19 cellular contexts compared by ENCODE assay signal in the genomic region with DNA sequence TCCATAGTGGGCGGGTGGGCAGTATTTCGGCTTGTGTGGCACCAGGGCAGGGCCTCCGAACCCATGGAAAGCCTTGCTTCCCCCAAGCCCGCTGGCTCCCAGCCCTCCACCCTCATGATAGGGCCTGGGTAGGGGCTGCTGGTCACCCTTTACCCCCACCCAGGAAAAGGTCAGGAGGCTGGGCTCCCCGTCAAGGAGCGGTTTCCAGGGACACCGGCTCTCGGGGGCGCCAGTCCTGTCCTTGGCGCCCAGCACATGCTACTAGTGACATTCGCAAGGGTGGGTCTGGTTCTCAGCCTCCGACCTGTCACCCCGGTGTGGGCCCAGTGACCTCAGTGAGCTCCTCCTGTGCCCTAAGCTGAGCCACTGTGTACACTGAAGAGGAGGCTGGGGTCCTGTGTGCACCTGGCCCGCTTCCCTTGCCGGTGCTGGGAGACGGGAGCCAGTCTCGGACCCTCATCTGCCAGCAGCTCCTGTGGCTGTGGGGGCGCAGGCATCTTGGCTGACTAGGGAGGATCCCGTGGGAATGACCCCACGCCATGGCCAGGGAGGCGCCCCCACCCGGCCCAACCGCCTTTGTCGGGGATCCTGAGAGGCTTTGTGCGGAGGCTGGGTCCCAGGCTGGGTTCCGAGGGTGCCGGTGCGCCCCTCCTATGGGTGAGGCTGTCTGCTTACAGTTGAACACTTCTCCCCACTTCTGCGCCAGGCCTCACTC. TPM values are rescaled to one million over a fixed set of nuclear protein-coding genes. Genes with fewer than 3 reads are reported as not detected.
DNase-seq lines count a peak whose midpoint lies in the region; ATAC-seq, FAIRE-seq and TF ChIP-seq lines count a peak whose summit lies in the region.
"Had no signal": no experiment of that assay in that cellular context is flagged by ENCODE, and none has a peak within 500 bp of the region (broad histone marks: within the 10 kb centered on the region; RNA-seq: fewer than 3 reads in every experiment).

No MANE protein-coding gene starts in this region.

- no peak for TF ChIP-seq RAD21 in K562 (CRISPR knock-in tag; conservative IDR thresholded peaks at IDR 0.05 in 1 of 2, IDR thresholded peaks at IDR 0.05 in 1 of 2)

- H3K4me1 ChIP-seq in A673 (ENCODE audit: insufficient read depth, low read length, poor library complexity, severe bottlenecking): peaks cover 26% of the 10 kb centered on the region
- H3K4me1 ChIP-seq in K562 (replicated peaks in 1 of 2; ENCODE audit: control insufficient read depth in 2 of 2, insufficient read depth in 2 of 2, low read length in 2 of 2): peaks cover 6 to 54% of the 10 kb centered on the region in 2 experiments; a peak in 4 of 5 replicates
- peaks cover 27% of the 10 kb centered on the region for H3K4me1 ChIP-seq in testis
- H3K4me1 ChIP-seq: HAP-1 had no signal

- POLR2A ChIA-PET in A673 (lab: Charles Lee; ENCODE audit: low non-redundant PET) (no interaction called here), K562 (lab: Yijun Ruan, JAX) (no interaction called here)
- POLR2A ChIA-PET in CD4-positive, alpha-beta T cell (lab: Charles Lee): interaction anchor here (1.6 kb wide), 1 partner anchor 18 kb away, joined by 4 read pairs; no protein-coding TSS in a partner anchor

- H3K4me3 ChIP-seq in A673 (ENCODE audit: low read depth, low read length, poor library complexity, severe bottlenecking) (no peak overlapping the region), K562 (no peak overlapping the region), testis (no peak overlapping the region)
- H3K4me3 ChIP-seq: HAP-1 had no signal

- H3K36me3 Mint-ChIP-seq in CD4-positive, alpha-beta T cell (ENCODE audit: low read depth): peaks cover 54% of the 10 kb centered on the region
- no peaks in the 10 kb centered on the region for H3K36me3 Mint-ChIP-seq in natural killer cell treated with Interleukin-12 subunit alpha and Interleukin-12 subunit beta and Interleukin-15 and Interleukin-18, amount 100 ng/mL, for 72 hours

- no TSS peak for BruUV-seq in A673 (replicated peaks; lab: Mats Ljungman, UMichigan)
- no TSS peak for BruUV-seq in K562 (replicated peaks; lab: Mats Ljungman, UMichigan)

- CTCF ChIA-PET in A673 (lab: Charles Lee) (no interaction called here), K562 (lab: Yijun Ruan, JAX; ENCODE audit: low intra/inter-chr PET ratio) (no interaction called here)
- CTCF ChIA-PET in CD4-positive, alpha-beta T cell (lab: Charles Lee): no interaction called here

- no peaks in the 10 kb centered on the region for H3K27me3 Mint-ChIP-seq in CD4-positive, alpha-beta T cell
- H3K27me3 Mint-ChIP-seq in natural killer cell treated with Interleukin-12 subunit alpha and Interleukin-12 subunit beta and Interleukin-15 and Interleukin-18, amount 100 ng/mL, for 72 hours: no peaks in the 10 kb centered on the region

- H4K20me1 ChIP-seq in K562 (replicated peaks; ENCODE audit: control insufficient read depth, insufficient read depth, low read length): peaks cover 15% of the 10 kb centered on the region; the same call in 1 of the 2 replicates

- H3K9me3 ChIP-seq in A673 (ENCODE audit: low read depth, low read length, poor library complexity, severe bottlenecking) (no peaks in the 10 kb centered on the region), K562 (replicated peaks; ENCODE audit: control insufficient read depth, insufficient read depth, low read depth, low read length) (peaks cover 2% of the 10 kb centered on the region), testis (no peaks in the 10 kb centered on the region)
- H3K9me3 ChIP-seq in CD4-positive, alpha-beta T cell (ENCODE audit: control insufficient read depth, low read length): no peaks in the 10 kb centered on the region
- H3K9me3 ChIP-seq: HAP-1 had no signal

- 94% methylated on average over 28 of the region's 29 CpGs for WGBS in K562 (ENCODE audit: insufficient coverage, low coverage, missing lambda C conversion rate)
- 92 to 95% methylated on average over 5 to 28 of the region's 29 CpGs for WGBS in testis, 2 donors

- H3K36me3 ChIP-seq in A673 (ENCODE audit: insufficient read depth, low read length, poor library complexity, severe bottlenecking): peaks cover 2% of the 10 kb centered on the region
- H3K36me3 ChIP-seq in K562 (ENCODE audit: control insufficient read depth, insufficient read depth, low read length): peaks cover 7% of the 10 kb centered on the region; the same call in 2 of the 3 replicates
- no peaks in the 10 kb centered on the region for H3K36me3 ChIP-seq in testis (ENCODE audit: low read depth, missing control alignments)

- no peaks in the 10 kb centered on the region for H3K9me3 Mint-ChIP-seq in CD4-positive, alpha-beta T cell
- no peaks in the 10 kb centered on the region for H3K9me3 Mint-ChIP-seq in natural killer cell treated with Interleukin-12 subunit alpha and Interleukin-12 subunit beta and Interleukin-15 and Interleukin-18, amount 100 ng/mL, for 72 hours

- peaks cover 33% of the 10 kb centered on the region for H3K4me1 Mint-ChIP-seq in CD4-positive, alpha-beta T cell (ENCODE audit: low read depth)
- H3K4me1 Mint-ChIP-seq in natural killer cell treated with Interleukin-12 subunit alpha and Interleukin-12 subunit beta and Interleukin-15 and Interleukin-18, amount 100 ng/mL, for 72 hours (ENCODE audit: low read depth in 2 of 2): peaks cover 3 to 5% of the 10 kb centered on the region in 2 donors

- ATAC-seq in CD4-positive, alpha-beta T cell (ENCODE audit: poor library complexity): no peak
- ATAC-seq in K562 (no peak), GM18498 (IDR thresholded peaks at IDR 0.05; ENCODE audit: unreplicated experiment) (no peak)
- no peak for ATAC-seq in natural killer cell treated with Interleukin-12 subunit alpha and Interleukin-12 subunit beta and Interleukin-15 and Interleukin-18, amount 100 ng/mL, for 72 hours
- ATAC-seq: SK-N-SH treated with all-trans-retinoic acid at 6 μM for 48 hours had no signal

- peak overlapping the region; percentile 77 for H3K27ac Mint-ChIP-seq in CD4-positive, alpha-beta T cell
- H3K27ac Mint-ChIP-seq in natural killer cell treated with Interleukin-12 subunit alpha and Interleukin-12 subunit beta and Interleukin-15 and Interleukin-18, amount 100 ng/mL, for 72 hours: no peak overlapping the region

- TF ChIP-seq EP300 in K562 (IDR thresholded peaks at IDR 0.05; ENCODE audit: low read length): no peak

- no peak for FAIRE-seq in K562 (lab: Jason Lieb, UNC)

- intact Hi-C loops in A673 (cut with micrococcal nuclease; ENCODE audit: unreplicated experiment) (no loop called here), K562 (cut with micrococcal nuclease) (no loop called here), testis (cut with DNase I; ENCODE audit: low total_unique reads) (no loop called here)
- intact Hi-C loops in CD4-positive, alpha-beta T cell (cut with DNase I, micrococcal nuclease): no loop called here

- H3K27me3 ChIP-seq in A673 (replicated peaks; ENCODE audit: insufficient read depth, low read depth, low read length, poor library complexity): no peaks in the 10 kb centered on the region
- no peaks in the 10 kb centered on the region for H3K27me3 ChIP-seq in CD4-positive, alpha-beta T cell (ENCODE audit: control insufficient read depth, insufficient read depth, low read length)
- no peaks in the 10 kb centered on the region for H3K27me3 ChIP-seq in K562 (ENCODE audit: control insufficient read depth in 2 of 2, insufficient read depth in 2 of 2, low read length in 2 of 2)
- H3K27me3 ChIP-seq in testis: no peaks in the 10 kb centered on the region

- no peak for TF ChIP-seq CTCF in A673 (conservative IDR thresholded peaks at IDR 0.05; ENCODE audit: low read depth, low read length)
- no peak for TF ChIP-seq CTCF in CD4-positive, alpha-beta T cell (IDR thresholded peaks at IDR 0.05)
- TF ChIP-seq CTCF in K562 (IDR thresholded peaks at IDR 0.05 in 2 of 3, conservative IDR thresholded peaks at IDR 0.05 in 1 of 3; ENCODE audit: insufficient read depth in 2 of 3, low read depth in 1 of 3, low read length in 3 of 3): no peak
- TF ChIP-seq CTCF in testis (IDR thresholded peaks at IDR 0.05): no peak

- H3K4me2 ChIP-seq in K562 (ENCODE audit: insufficient read depth, low read length): no peak overlapping the region

- peaks cover 61% of the 10 kb centered on the region for H3K79me2 ChIP-seq in K562 (ENCODE audit: control insufficient read depth, insufficient read depth, low read length)

- peaks cover 9% of the 10 kb centered on the region for H3K9me1 ChIP-seq in K562 (ENCODE audit: control insufficient read depth, insufficient read depth, low read length)

- no peak for DNase-seq in A673 (ENCODE audit: low spot score)
- DNase-seq in CD4-positive, alpha-beta T cell: no peak
- no peak for DNase-seq in K562 (ENCODE audit: extremely low read depth in 1 of 4, low spot score in 3 of 4)
- peak; percentile 41 for DNase-seq in natural killer cell treated with Interleukin-12 subunit alpha and Interleukin-12 subunit beta and Interleukin-15 and Interleukin-18, amount 100 ng/mL, for 72 hours (ENCODE audit: low spot score)
- no peak for DNase-seq in HUDEP-2 (lab: John Stamatoyannopoulos, UW; ENCODE audit: unreplicated experiment in 76 of 76)
- DNase-seq in testis: no peak
- DNase-seq: AML-193, DMS79 treated with DMSO at 0.1 percent for 48 hours, NCI-H1105, NCI-H1694, NCI-H2081 treated with DMSO at 0.1 percent for 48 hours, NCI-H510A treated with DMSO at 0.1 percent for 48 hours, NCI-H82, OCI-M1, SIG-M5 had no signal

- TF ChIP-seq POLR2A in K562 (conservative IDR thresholded peaks at IDR 0.05) (no peak), testis (IDR thresholded peaks at IDR 0.05) (no peak)

- H3K4me3 Mint-ChIP-seq in CD4-positive, alpha-beta T cell: peak overlapping the region; percentile 45
- H3K4me3 Mint-ChIP-seq in natural killer cell treated with Interleukin-12 subunit alpha and Interleukin-12 subunit beta and Interleukin-15 and Interleukin-18, amount 100 ng/mL, for 72 hours: no peak overlapping the region

- H3K9ac ChIP-seq in K562 (ENCODE audit: insufficient read depth in 1 of 2, low read depth in 2 of 2, low read length in 2 of 2): peak overlapping the region in 1 of 2 experiments; percentile 35; a peak in 1 of 4 replicates

- no peak overlapping the region for H2AFZ ChIP-seq in K562 (ENCODE audit: low read depth, low read length)

- in situ Hi-C loops in K562 (cut with MboI): no loop called here

- H3K27ac ChIP-seq in A673 (ENCODE audit: low read depth, low read length, poor library complexity, severe bottlenecking) (peak overlapping the region; percentile 57), K562 (ENCODE audit: extremely low read depth, low read depth, low read length) (no peak overlapping the region), testis (no peak overlapping the region)
- H3K27ac ChIP-seq in CD4-positive, alpha-beta T cell (ENCODE audit: low read depth, low read length): no peak overlapping the region
- H3K27ac ChIP-seq: C4-2B had no signal

RNA-seq across cellular contexts. Expression of a gene that starts 54.6 kb away (rescaled TPM):
- 84.9 and 88.1 TPM in 2 replicates for total RNA-seq in A673 (2021)
- 100 to 1,000 TPM; 286 to 324 TPM for total RNA-seq in CD4-positive, alpha-beta T cell
- 25.0 and 40.0 TPM in 2 replicates for total RNA-seq in K562 (2011; cell fraction: chromatin; rRNA removed; ENCODE audit: low replicate concordance)
- total RNA-seq in K562 (2011; cell fraction: nucleolus; rRNA removed): 28.2 and 34.2 TPM in 2 replicates
- 21.0 and 24.4 TPM in 2 replicates for total RNA-seq in K562 (2011; cell fraction: nucleoplasm; rRNA removed)
- total RNA-seq in K562 (2014; rRNA removed): 10.8 and 16.6 TPM in 2 replicates
- total RNA-seq in K562 (2014; rRNA removed; fragmentation: Illumina TruSeq; extraction: Trizol): 2.8 and 3.2 TPM in 2 replicates
- total RNA-seq in K562 (2015; rRNA removed; fragmentation: Illumina TruSeq; extraction: Trizol): 4.6 and 5.6 TPM in 2 replicates
- total RNA-seq in K562 (2021): 55.4 and 60.5 TPM in 2 replicates
- 3.1 and 4.6 TPM in 2 replicates for polyA plus RNA-seq in K562 (2011; rRNA removed)
- 3.6 and 6.1 TPM in 2 replicates for polyA plus RNA-seq in K562 (2011; cell fraction: cytosol; rRNA removed)
- polyA plus RNA-seq in K562 (2011; cell fraction: nucleus; rRNA removed): 8.6 and 16.4 TPM in 2 replicates
- polyA plus RNA-seq in K562 (2012): 13.2 and 13.6 TPM in 2 replicates
- polyA plus RNA-seq in K562 (2014; fragmentation: Illumina TruSeq; extraction: Trizol): 15.8 and 21.4 TPM in 2 replicates
- under 1 TPM; 0.10 to 0.39 TPM for polyA plus RNA-seq in K562 (2014; fragmentation: Nextera tagmentation; extraction: Ambion mirVana)
- polyA plus RNA-seq in K562 (2014; rRNA removed): 16.4 and 17.0 TPM in 2 replicates
- polyA minus RNA-seq in K562 (2011; rRNA and poly(A)+ RNA removed): 2.7 and 4.6 TPM in 2 replicates
- polyA minus RNA-seq in K562 (2011; cell fraction: cytosol; rRNA and poly(A)+ RNA removed): 20.6 and 21.9 TPM in 2 replicates
- 8.6 and 10.9 TPM in 2 replicates for polyA minus RNA-seq in K562 (2011; cell fraction: nucleus; rRNA and poly(A)+ RNA removed)
- total RNA-seq in natural killer cell treated with Interleukin-12 subunit alpha and Interleukin-12 subunit beta and Interleukin-15 and Interleukin-18, amount 100 ng/mL, for 72 hours: 10 to 100 TPM; 16.5 to 42.7 TPM
- 10 to 100 TPM; 85.7 to 87.1 TPM for total RNA-seq in testis
- 40.2 TPM for polyA plus RNA-seq in testis (ENCODE audit: insufficient read depth, low read depth, low replicate concordance)
